ENCODE assay signal across 13 cellular contexts in the genomic region with DNA sequence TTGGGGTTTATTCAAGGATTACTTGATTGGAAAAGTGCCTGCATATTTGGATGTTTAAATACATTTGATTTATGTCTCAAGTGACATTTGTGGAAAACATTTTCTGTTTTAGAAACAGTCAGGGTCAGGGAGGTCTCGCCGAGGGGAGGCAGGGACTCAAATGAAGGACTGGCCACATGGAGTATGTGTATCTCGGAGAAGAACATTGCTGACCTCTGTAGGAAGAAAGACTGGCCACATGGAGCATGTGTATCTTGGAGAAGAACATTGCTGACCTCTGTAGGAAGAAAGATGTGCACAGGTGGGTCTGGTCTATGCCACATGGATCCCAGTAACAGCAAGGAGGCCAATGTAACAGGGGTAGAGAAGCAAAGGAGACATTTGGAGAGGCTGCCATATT.
DNase-seq lines count a peak whose midpoint lies in the region; TF ChIP-seq lines count a peak whose summit lies in the region.
"Had no signal": no experiment of that assay in that cellular context is flagged by ENCODE, and none has a peak within 500 bp of the region (broad histone marks: within the 10 kb centered on the region; RNA-seq: fewer than 3 reads in every experiment).

No MANE protein-coding gene starts in this region.

- peak in 2 of 3 experiments; percentile 43 to 52 for TF ChIP-seq CTCF in ascending aorta (IDR thresholded peaks at IDR 0.05)
- TF ChIP-seq CTCF in prostate gland (IDR thresholded peaks at IDR 0.05): no peak

- H3K4me3 ChIP-seq in ascending aorta: no peak overlapping the region
- H3K4me3 ChIP-seq in prostate gland: no peak overlapping the region
- H3K4me3 ChIP-seq: left ventricle myocardium inferior, tibial nerve had no signal

- DNase-seq in ACHN (peak; percentile 24), KBM-7 (peak; percentile 15), ascending aorta (ENCODE audit: low spot score in 2 of 2) (peak in 1 of 2 donors; percentile 70), left kidney (ENCODE audit: low read depth, low spot score) (peak; percentile 45), prostate gland (ENCODE audit: low spot score) (no peak), UCSD-AML1 (lab: John Stamatoyannopoulos, UW; ENCODE audit: unreplicated experiment) (no peak), GDM1 (lab: John Stamatoyannopoulos, UW) (no peak), NCI-H1930 (lab: John Stamatoyannopoulos, UW) (no peak)
- DNase-seq: activated CD8-positive, alpha-beta T cell treated with anti-CD3 and anti-CD28 coated beads for 36 hours; amygdala; erythroblast; left ventricle myocardium inferior had no signal

- in situ Hi-C loops in ACHN (cut with HindIII; ENCODE audit: low pct_ligation_motif_present, low pct_unique_long_range_greater_than_20kb, low sequenced_read_pairs): no loop called here
- in situ Hi-C loops in KBM-7 (cut with MboI; ENCODE audit: low pct_unique_long_range_greater_than_20kb, low sequenced_read_pairs): no loop called here

- 48% methylated on average over 3 of the region's 3 CpGs for WGBS in prostate gland

- H3K27me3 ChIP-seq in ascending aorta (no peaks in the 10 kb centered on the region), prostate gland (replicated peaks; ENCODE audit: insufficient read depth) (no peaks in the 10 kb centered on the region)
- H3K27me3 ChIP-seq: tibial nerve had no signal

- intact Hi-C loops in ascending aorta (cut with DNase I): loop anchor here (2.0 kb wide), 2 partner anchors 766 to 1648 kb away; no protein-coding TSS in a partner anchor
- intact Hi-C loops in prostate gland (cut with DNase I): no loop called here

- H3K4me1 ChIP-seq in ascending aorta (no peaks in the 10 kb centered on the region), prostate gland (replicated peaks) (no peaks in the 10 kb centered on the region)
- H3K4me1 ChIP-seq: left ventricle myocardium inferior, tibial nerve had no signal

- TF ChIP-seq POLR2A in prostate gland (IDR thresholded peaks at IDR 0.05): no peak

- no peaks in the 10 kb centered on the region for H3K9me3 ChIP-seq in ascending aorta
- H3K9me3 ChIP-seq in prostate gland: no peaks in the 10 kb centered on the region

- H3K27ac ChIP-seq in ascending aorta: no peak overlapping the region
- H3K27ac ChIP-seq in prostate gland: no peak overlapping the region
- H3K27ac ChIP-seq: left ventricle myocardium inferior, tibial nerve had no signal

- no peaks in the 10 kb centered on the region for H3K36me3 ChIP-seq in ascending aorta
- H3K36me3 ChIP-seq in prostate gland: no peaks in the 10 kb centered on the region
- H3K36me3 ChIP-seq: left ventricle myocardium inferior, tibial nerve had no signal

Comparison
In these comparisons a context has a peak if more than half of its experiments do, and no peak if none do; other contexts are left out.
1. DNase-seq: peak in ACHN (single experiment), KBM-7 (single experiment) and left kidney (single experiment); none in prostate gland (single experiment), UCSD-AML1 (single experiment), GDM1 (single experiment) and NCI-H1930 (0 of 2).
2. CTCF ChIP-seq: peak in ascending aorta (2 of 3); none in prostate gland (0 of 4).